10 cellular contexts compared by ENCODE assay signal in genomic region chr18:69968073-69968472, GRCh38. TPM values are rescaled to one million over a fixed set of nuclear protein-coding genes. Genes with fewer than 3 reads are reported as not detected.
DNase-seq lines count a peak whose midpoint lies in the region; ATAC-seq and TF ChIP-seq lines count a peak whose summit lies in the region.
"Had no signal": no experiment of that assay in that cellular context is flagged by ENCODE, and none has a peak within 500 bp of the region (broad histone marks: within the 10 kb centered on the region; RNA-seq: fewer than 3 reads in every experiment).

No MANE protein-coding gene starts in this region.

- ATAC-seq in GM18868 (IDR thresholded peaks at IDR 0.05; ENCODE audit: unreplicated experiment) (peak; percentile 99), GM21717 (IDR thresholded peaks at IDR 0.05; ENCODE audit: unreplicated experiment) (peak; percentile 90), HG03039 (IDR thresholded peaks at IDR 0.05; ENCODE audit: unreplicated experiment) (no peak), foreskin keratinocyte (no peak)

- H3K27ac ChIP-seq in foreskin keratinocyte = no peak overlapping the region
- H3K27ac ChIP-seq: thoracic aorta had no signal

- peaks cover 12% of the 10 kb centered on the region for H3K36me3 Mint-ChIP-seq in activated naive CD8-positive, alpha-beta T cell
- peaks cover 4% of the 10 kb centered on the region for H3K36me3 Mint-ChIP-seq in nephron progenitor cell (ENCODE audit: low read depth)

- H3K9me3 Mint-ChIP-seq in activated naive CD8-positive, alpha-beta T cell (ENCODE audit: low read depth) = peaks cover 10% of the 10 kb centered on the region
- peaks cover 15% of the 10 kb centered on the region for H3K9me3 Mint-ChIP-seq in nephron progenitor cell

- no peak for TF ChIP-seq CTCF in nephron progenitor cell (IDR thresholded peaks at IDR 0.05)
- no peak for TF ChIP-seq CTCF in foreskin keratinocyte (conservative IDR thresholded peaks at IDR 0.05)

- no peaks in the 10 kb centered on the region for H3K27me3 ChIP-seq in foreskin keratinocyte

- peaks cover 24% of the 10 kb centered on the region for H3K4me1 Mint-ChIP-seq in activated naive CD8-positive, alpha-beta T cell (ENCODE audit: low read depth)
- no peaks in the 10 kb centered on the region for H3K4me1 Mint-ChIP-seq in nephron progenitor cell

- H3K27me3 Mint-ChIP-seq in activated naive CD8-positive, alpha-beta T cell = no peaks in the 10 kb centered on the region
- peaks cover 4% of the 10 kb centered on the region for H3K27me3 Mint-ChIP-seq in nephron progenitor cell (ENCODE audit: low read depth, poor library complexity)
- H3K27me3 Mint-ChIP-seq: naive B cell had no signal

- H3K27ac Mint-ChIP-seq in activated naive CD8-positive, alpha-beta T cell = peak overlapping the region; percentile 64
- H3K27ac Mint-ChIP-seq in nephron progenitor cell = no peak overlapping the region
- H3K27ac Mint-ChIP-seq: naive B cell had no signal

- DNase-seq in NCI-H146 treated with DMSO at 0.1 percent for 48 hours (lab: John Stamatoyannopoulos, UW; ENCODE audit: unreplicated experiment) (peak; percentile 93), nephron progenitor cell (no peak), foreskin keratinocyte (no peak)
- DNase-seq: GDM1, naive B cell had no signal

- no peaks in the 10 kb centered on the region for H3K4me1 ChIP-seq in foreskin keratinocyte

- H3K4me3 Mint-ChIP-seq in activated naive CD8-positive, alpha-beta T cell = peak overlapping the region; percentile 1
- H3K4me3 Mint-ChIP-seq in nephron progenitor cell = no peak overlapping the region
- H3K4me3 Mint-ChIP-seq: naive B cell had no signal

RNA-seq across cellular contexts. Expression of gene CD226, which starts 20.4 kb away (rescaled TPM):
- 0.60 and 0.75 TPM in 2 replicates for total RNA-seq in foreskin keratinocyte
- 0.11 and 0.14 TPM in 2 replicates for polyA plus RNA-seq in foreskin keratinocyte

Comparison
In these comparisons a context has a peak if more than half of its experiments do, and no peak if none do; other contexts are left out.
1. ATAC-seq: peak in GM18868 (single experiment) and GM21717 (single experiment); none in HG03039 (single experiment) and foreskin keratinocyte (single experiment).